8 cellular contexts compared by ENCODE assay signal in genomic region chr1:23367451-23367790, GRCh38. TPM values are rescaled to one million over a fixed set of nuclear protein-coding genes. Genes with fewer than 3 reads are reported as not detected.
DNase-seq lines count a peak whose midpoint lies in the region; ATAC-seq, FAIRE-seq and TF ChIP-seq lines count a peak whose summit lies in the region.

No MANE protein-coding gene starts in this region.

- peaks cover 3% of the 10 kb centered on the region for H3K9me1 ChIP-seq in keratinocyte (ENCODE audit: control insufficient read depth, extremely low read depth, insufficient read depth, low read length)

- H4K20me1 ChIP-seq in keratinocyte (ENCODE audit: control insufficient read depth, extremely low read depth, insufficient read depth, low read length), result no peaks in the 10 kb centered on the region

- peaks cover 13% of the 10 kb centered on the region for H3K9me3 Mint-ChIP-seq in activated CD8-positive, alpha-beta T cell treated with anti-CD3 and anti-CD28 coated beads, Interleukin-2, amount 10 ng/mL, durations not matched to agents 7 days and 5 days (ENCODE audit: insufficient read depth)

- H3K27ac ChIP-seq in keratinocyte (ENCODE audit: control insufficient read depth, insufficient read depth, low read length) (peak overlapping the region; percentile 97), stomach smooth muscle (ENCODE audit: low read length) (peak overlapping the region; percentile 95)

- no peak for FAIRE-seq in keratinocyte (lab: Jason Lieb, UNC)

- dilution Hi-C loops in keratinocyte (cut with MboI; ENCODE audit: extremely low pct_ligation_motif_present, low sequenced_read_pairs), result no loop called here

- H3K36me3 Mint-ChIP-seq in activated CD8-positive, alpha-beta T cell treated with anti-CD3 and anti-CD28 coated beads, Interleukin-2, amount 10 ng/mL, durations not matched to agents 7 days and 5 days (ENCODE audit: low read depth), result peaks cover 46% of the 10 kb centered on the region

- CTCF ChIA-PET in activated CD8-positive, alpha-beta T cell treated with anti-CD3 and anti-CD28 coated beads, Interleukin-2, amount 10 ng/mL, durations not matched to agents 7 days and 5 days (lab: Charles Lee), result interaction anchor here (0.8 to 3.3 kb wide), 7 partner anchors 12 to 172 kb away, joined by 3 to 19 read pairs (median 6); partner anchors contain the start of gene HNRNPR

- TF ChIP-seq CTCF in keratinocyte (optimal IDR thresholded peaks at IDR 0.05 in 1 of 3, IDR thresholded peaks at IDR 0.05 in 1 of 3, conservative IDR thresholded peaks at IDR 0.05 in 1 of 3; ENCODE audit: extremely low read depth in 1 of 3, insufficient read depth in 2 of 3, low read length in 3 of 3), result no peak

- H3K4me1 ChIP-seq in keratinocyte (ENCODE audit: control insufficient read depth, extremely low read depth, insufficient read depth, low read length) (peaks cover 35% of the 10 kb centered on the region), stomach smooth muscle (ENCODE audit: control insufficient read depth, insufficient read depth, low read length) (peaks cover 46% of the 10 kb centered on the region)

- H3K4me3 ChIP-seq in keratinocyte (ENCODE audit: control insufficient read depth in 2 of 3, extremely low read depth in 1 of 3, insufficient read depth in 2 of 3, low read depth in 1 of 3, low read length in 3 of 3) (peak overlapping the region; percentile 73 to 100 (median 94)), stomach smooth muscle (ENCODE audit: low read length in 2 of 2) (peak overlapping the region; percentile 96 to 98)

- peaks cover 15% of the 10 kb centered on the region for H3K9me3 ChIP-seq in keratinocyte (ENCODE audit: control insufficient read depth, low read depth, low read length)
- peaks cover 6 to 18% of the 10 kb centered on the region in 2 donors for H3K9me3 ChIP-seq in stomach smooth muscle (ENCODE audit: control insufficient read depth in 2 of 2, low read length in 2 of 2)

- H3K4me3 Mint-ChIP-seq in activated CD8-positive, alpha-beta T cell treated with anti-CD3 and anti-CD28 coated beads, Interleukin-2, amount 10 ng/mL, durations not matched to agents 7 days and 5 days, result peak overlapping the region; percentile 92

- H3K36me3 ChIP-seq in keratinocyte (ENCODE audit: control insufficient read depth in 2 of 2, extremely low read depth in 1 of 2, insufficient read depth in 2 of 2, low read length in 2 of 2), result peaks cover 8 to 12% of the 10 kb centered on the region in 2 experiments
- H3K36me3 ChIP-seq in stomach smooth muscle (ENCODE audit: control insufficient read depth in 2 of 2, insufficient read depth in 2 of 2, low read length in 2 of 2), result peaks cover 19 to 25% of the 10 kb centered on the region in 2 donors

- H3K9ac ChIP-seq in keratinocyte (ENCODE audit: control insufficient read depth, extremely low read depth, insufficient read depth, low read length), result peak overlapping the region; percentile 97
- peak overlapping the region; percentile 90 to 91 for H3K9ac ChIP-seq in stomach smooth muscle (ENCODE audit: low read length in 2 of 2)

- H3K79me2 ChIP-seq in keratinocyte (ENCODE audit: control insufficient read depth, insufficient read depth, low read length), result peaks cover 22% of the 10 kb centered on the region

- H2AFZ ChIP-seq in keratinocyte (ENCODE audit: control insufficient read depth, low read length), result peak overlapping the region; percentile 2

- POLR2A ChIA-PET in activated CD8-positive, alpha-beta T cell treated with anti-CD3 and anti-CD28 coated beads, Interleukin-2, amount 10 ng/mL, durations not matched to agents 7 days and 5 days (lab: Charles Lee), result interaction anchor here (0.6 to 3.1 kb wide), 6 partner anchors 11 to 69 kb away, joined by 3 to 38 read pairs (median 4); partner anchors contain the start of gene HNRNPR

- peak overlapping the region; percentile 87 for H3K4me2 ChIP-seq in keratinocyte (ENCODE audit: control insufficient read depth, extremely low read depth, insufficient read depth, low read depth, low read length)

- H3K27ac Mint-ChIP-seq in activated CD8-positive, alpha-beta T cell treated with anti-CD3 and anti-CD28 coated beads, Interleukin-2, amount 10 ng/mL, durations not matched to agents 7 days and 5 days, result peak overlapping the region; percentile 97

- no peaks in the 10 kb centered on the region for H3K27me3 ChIP-seq in keratinocyte (ENCODE audit: control insufficient read depth, extremely low read depth, insufficient read depth, low read length)
- H3K27me3 ChIP-seq in stomach smooth muscle (ENCODE audit: control insufficient read depth in 1 of 2, insufficient read depth in 2 of 2, low read length in 2 of 2), result no peaks in the 10 kb centered on the region

- DNase-seq in NCI-H82 (lab: John Stamatoyannopoulos, UW) (peak; percentile 58), NCI-H82 treated with DMSO at 0.1 percent for 48 hours (lab: John Stamatoyannopoulos, UW; ENCODE audit: unreplicated experiment) (no peak), keratinocyte (ENCODE audit: low read depth, low spot score) (no peak), mucosa of gallbladder (ENCODE audit: low spot score) (no peak), LoVo (ENCODE audit: low spot score) (no peak)
- peak; percentile 22 for DNase-seq in activated CD8-positive, alpha-beta T cell treated with anti-CD3 and anti-CD28 coated beads, Interleukin-2, amount 10 ng/mL, durations not matched to agents 7 days and 5 days

- ATAC-seq in activated CD8-positive, alpha-beta T cell treated with anti-CD3 and anti-CD28 coated beads, Interleukin-2, amount 10 ng/mL, durations not matched to agents 7 days and 5 days, result no peak
- no peak for ATAC-seq in HG02970 (IDR thresholded peaks at IDR 0.05; ENCODE audit: low FRiP score, unreplicated experiment)

- no peaks in the 10 kb centered on the region for H3K27me3 Mint-ChIP-seq in activated CD8-positive, alpha-beta T cell treated with anti-CD3 and anti-CD28 coated beads, Interleukin-2, amount 10 ng/mL, durations not matched to agents 7 days and 5 days (ENCODE audit: low read depth)

- H3K4me1 Mint-ChIP-seq in activated CD8-positive, alpha-beta T cell treated with anti-CD3 and anti-CD28 coated beads, Interleukin-2, amount 10 ng/mL, durations not matched to agents 7 days and 5 days (ENCODE audit: low read depth), result peaks cover 36% of the 10 kb centered on the region

RNA-seq across cellular contexts. Expression of gene ZNF436, which starts 2.2 kb away (rescaled TPM):
- total RNA-seq in activated CD8-positive, alpha-beta T cell treated with anti-CD3 and anti-CD28 coated beads, Interleukin-2, amount 10 ng/mL, durations not matched to agents 7 days and 5 days, result 1 to 10 TPM; 5.0 to 5.4 TPM
- 8.9 to 12.6 TPM (median 11.6 TPM) in 3 replicates for polyA plus RNA-seq in keratinocyte
- 6.0 TPM for polyA plus RNA-seq in keratinocyte (2011; ENCODE audit: low read depth)
- 6.0 and 10.6 TPM in 2 replicates for polyA plus RNA-seq in keratinocyte (2011; cell fraction: cytosol; rRNA removed)
- 13.0 and 15.3 TPM in 2 replicates for polyA plus RNA-seq in keratinocyte (2011; cell fraction: nucleus; rRNA removed)
- polyA plus RNA-seq in keratinocyte (2012; ENCODE audit: low replicate concordance), result 7.0 and 8.6 TPM in 2 replicates
- 6.3 to 22.8 TPM (median 21.8 TPM) in 3 replicates for polyA minus RNA-seq in keratinocyte
- 12.1 TPM for polyA minus RNA-seq in keratinocyte (2011; cell fraction: cytosol; rRNA and poly(A)+ RNA removed)
- 13.0 and 23.0 TPM in 2 replicates for polyA minus RNA-seq in keratinocyte (2011; cell fraction: nucleus; rRNA and poly(A)+ RNA removed)
- 14.2 TPM for total RNA-seq in mucosa of gallbladder

RNA-seq across cellular contexts. Expression of gene HNRNPR, which starts 23.3 kb away (rescaled TPM):
- 100 to 1,000 TPM; 217 to 231 TPM for total RNA-seq in activated CD8-positive, alpha-beta T cell treated with anti-CD3 and anti-CD28 coated beads, Interleukin-2, amount 10 ng/mL, durations not matched to agents 7 days and 5 days
- polyA plus RNA-seq in keratinocyte, result 86.2 to 169 TPM (median 129 TPM) in 3 replicates
- 72.8 TPM for polyA plus RNA-seq in keratinocyte (2011; ENCODE audit: low read depth)
- polyA plus RNA-seq in keratinocyte (2011; cell fraction: cytosol; rRNA removed), result 62.6 and 92.8 TPM in 2 replicates
- 61.3 and 85.9 TPM in 2 replicates for polyA plus RNA-seq in keratinocyte (2011; cell fraction: nucleus; rRNA removed)
- polyA plus RNA-seq in keratinocyte (2012; ENCODE audit: low replicate concordance), result 46.9 and 110 TPM in 2 replicates
- 51.2 to 89.2 TPM (median 69.7 TPM) in 3 replicates for polyA minus RNA-seq in keratinocyte
- 54.1 TPM for polyA minus RNA-seq in keratinocyte (2011; cell fraction: cytosol; rRNA and poly(A)+ RNA removed)
- polyA minus RNA-seq in keratinocyte (2011; cell fraction: nucleus; rRNA and poly(A)+ RNA removed), result 30.2 and 56.5 TPM in 2 replicates
- total RNA-seq in mucosa of gallbladder, result 83.3 TPM

RNA-seq across cellular contexts. Expression of gene TCEA3, which starts 57.1 kb away (rescaled TPM):
- total RNA-seq in activated CD8-positive, alpha-beta T cell treated with anti-CD3 and anti-CD28 coated beads, Interleukin-2, amount 10 ng/mL, durations not matched to agents 7 days and 5 days, result 10 to 100 TPM; 11.4 to 12.1 TPM
- 0.18 to 0.63 TPM (median 0.38 TPM) in 3 replicates for polyA plus RNA-seq in keratinocyte
- 3.7 TPM for polyA plus RNA-seq in keratinocyte (2011; ENCODE audit: low read depth)
- polyA plus RNA-seq in keratinocyte (2011; cell fraction: cytosol; rRNA removed), result 0.22 and 0.45 TPM in 2 replicates
- polyA plus RNA-seq in keratinocyte (2011; cell fraction: nucleus; rRNA removed), result 0.93 and 1.5 TPM in 2 replicates
- polyA plus RNA-seq in keratinocyte (2012; ENCODE audit: low replicate concordance), result 0.16 and 2.1 TPM in 2 replicates
- 0.13 to 1.1 TPM in 2 of 3 replicates, not detected in the other for polyA minus RNA-seq in keratinocyte
- not detected for polyA minus RNA-seq in keratinocyte (2011; cell fraction: cytosol; rRNA and poly(A)+ RNA removed)
- polyA minus RNA-seq in keratinocyte (2011; cell fraction: nucleus; rRNA and poly(A)+ RNA removed), result 0.93 TPM in 1 of 2 replicates, not detected in the other
- total RNA-seq in mucosa of gallbladder, result 32.0 TPM

Comparison
In these comparisons a context has a peak if more than half of its experiments do, and no peak if none do; other contexts are left out.
1. DNase-seq: peak in NCI-H82 (single experiment) and activated CD8-positive, alpha-beta T cell treated with anti-CD3 and anti-CD28 coated beads, Interleukin-2, amount 10 ng/mL, durations not matched to agents 7 days and 5 days (single experiment); none in NCI-H82 treated with DMSO at 0.1 percent for 48 hours (single experiment), keratinocyte (single experiment), mucosa of gallbladder (single experiment) and LoVo (single experiment).